Comparison of ENCODE assay signal across 24 cellular contexts in the genomic region with DNA sequence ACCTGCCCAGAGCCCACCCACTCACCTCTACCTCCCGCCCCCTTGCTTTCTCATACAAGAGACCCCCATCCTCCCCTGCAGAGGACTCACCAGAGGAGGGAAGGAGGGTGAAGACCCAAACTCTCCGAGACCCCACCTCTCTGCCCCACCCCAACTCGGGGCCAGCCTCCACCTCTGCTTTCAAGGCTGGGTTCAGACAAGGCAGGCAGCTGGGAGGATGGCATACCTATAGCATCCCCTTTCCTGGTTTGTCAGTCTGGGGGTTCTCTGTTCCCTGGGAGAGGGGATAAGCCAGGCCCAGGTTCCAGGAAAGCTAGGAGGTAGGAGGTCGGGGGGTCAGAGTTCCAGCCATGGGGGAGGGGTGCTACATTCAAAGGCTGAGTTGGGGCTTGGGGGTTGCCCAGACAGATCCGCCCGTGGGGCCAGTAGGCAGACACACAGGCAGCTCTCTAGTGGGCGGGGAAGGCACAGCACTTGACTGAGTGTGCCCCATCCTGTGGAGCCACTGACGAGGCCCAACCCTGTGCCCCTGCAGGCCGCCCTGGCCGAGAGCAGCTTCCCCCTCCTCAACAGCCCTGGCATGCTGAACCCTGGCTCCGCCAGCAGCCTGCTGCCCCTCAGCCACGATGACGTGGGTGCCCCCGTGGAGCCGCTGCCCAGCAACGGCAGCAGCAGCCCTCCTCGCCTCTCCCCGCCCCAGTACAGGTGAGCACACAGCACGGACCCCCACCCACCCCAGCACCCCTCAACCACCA. TPM values are rescaled to one million over a fixed set of nuclear protein-coding genes. Genes with fewer than 3 reads are reported as not detected.
"Had no signal": no experiment of that assay in that cellular context is flagged by ENCODE, and none has a peak within 500 bp of the region (broad histone marks: within the 10 kb centered on the region; RNA-seq: fewer than 3 reads in every experiment).

No MANE protein-coding gene starts in this region.

- DNase-seq: activated CD4-positive, alpha-beta T cell treated with anti-CD3 and anti-CD28 coated beads for 1 hour; activated CD4-positive, alpha-beta T cell treated with anti-CD3 and anti-CD28 coated beads, Interleukin-2, amount 50 U/mL, for 4 hours; activated naive CD4-positive, alpha-beta T cell treated with anti-CD3 and anti-CD28 coated beads for 36 hours; activated T-cell treated with anti-CD3 and anti-CD28 coated beads for 4 hours; brain microvascular endothelial cell; central memory CD4-positive, alpha-beta T cell; cortex of kidney; erythroblast; foreskin melanocyte; glutamatergic neuron; immature natural killer cell; mesendoderm; naive thymus-derived CD4-positive, alpha-beta T cell; stimulated activated CD4-positive, alpha-beta T cell treated with anti-CD3 and anti-CD28 coated beads, Interleukin-12 subunit alpha, Interleukin-12 subunit beta, amount 100 ng/mL, for 4 hours; stimulated activated CD4-positive, alpha-beta T cell treated with anti-CD3 and anti-CD28 coated beads, Interleukin-1b, Interleukin-23, amount 100 ng/mL, for 48 hours; stimulated activated CD8-positive, alpha-beta memory T cell treated with anti-CD3 and anti-CD28 coated beads, Interleukin-4, amount 100 ng/mL, for 48 hours; stimulated activated naive CD4-positive, alpha-beta T cell treated with Interleukin-2 at 50 U/mL for 16 hours; T-helper 2 cell had no signal

- H3K27ac ChIP-seq: brain microvascular endothelial cell, pancreas, tibial nerve, uterus, VCaP had no signal

- ATAC-seq: naive thymus-derived CD4-positive, alpha-beta T cell; pancreas had no signal

- H3K27ac Mint-ChIP-seq: activated naive CD4-positive, alpha-beta T cell treated with anti-CD3 and anti-CD28 coated beads for 36 hours; activated T-helper 2 cell treated with anti-CD3 and anti-CD28 coated beads, Interferon-gamma antibody, Interleukin-2, Interleukin-4, amounts not matched to agents 10 μg/mL and 5 μg/mL and 100 μg/mL, durations not matched to agents 14 hours and 24 hours and 36 hours; immature natural killer cell; naive thymus-derived CD4-positive, alpha-beta T cell had no signal

- FAIRE-seq: endometrium, pancreas had no signal

- H3K36me3 ChIP-seq: uterus had no signal

- H3K9me3 Mint-ChIP-seq: activated naive CD4-positive, alpha-beta T cell treated with anti-CD3 and anti-CD28 coated beads for 36 hours; activated T-helper 2 cell treated with anti-CD3 and anti-CD28 coated beads, Interferon-gamma antibody, Interleukin-2, Interleukin-4, amounts not matched to agents 10 μg/mL and 5 μg/mL and 100 μg/mL, durations not matched to agents 14 hours and 24 hours and 36 hours; immature natural killer cell had no signal

- H3K27me3 Mint-ChIP-seq: naive thymus-derived CD4-positive, alpha-beta T cell had no signal

- H3K9me3 ChIP-seq: pancreas, tibial nerve, uterus had no signal

- H3K4me3 ChIP-seq: pancreas, tibial nerve, uterus had no signal

- H3K4me3 Mint-ChIP-seq: activated naive CD4-positive, alpha-beta T cell treated with anti-CD3 and anti-CD28 coated beads for 36 hours; immature natural killer cell; naive thymus-derived CD4-positive, alpha-beta T cell had no signal

- H3K27me3 ChIP-seq: brain microvascular endothelial cell, pancreas, tibial nerve, uterus had no signal

- H3K4me1 ChIP-seq: pancreas, uterus had no signal

- H3K4me1 Mint-ChIP-seq: immature natural killer cell; naive thymus-derived CD4-positive, alpha-beta T cell had no signal

RNA-seq across cellular contexts. Expression of a gene that starts 40.8 kb away (rescaled TPM):
- total RNA-seq: activated naive CD4-positive, alpha-beta T cell treated with anti-CD3 and anti-CD28 coated beads for 36 hours; activated T-helper 2 cell treated with anti-CD3 and anti-CD28 coated beads, Interferon-gamma antibody, Interleukin-2, Interleukin-4, amounts not matched to agents 10 μg/mL and 5 μg/mL and 100 μg/mL, durations not matched to agents 14 hours and 24 hours and 36 hours; naive thymus-derived CD4-positive, alpha-beta T cell had no signal
- polyA plus RNA-seq: immature natural killer cell; naive thymus-derived CD4-positive, alpha-beta T cell had no signal
